In genomic region chr2:17877811-17878221, GRCh38 we compare ENCODE assay signal across 9 cellular contexts. TPM values are rescaled to one million over a fixed set of nuclear protein-coding genes. Genes with fewer than 3 reads are reported as not detected.
A peak's percentile ranks its signal among the peaks of the same experiment; 100 is the strongest.
DNase-seq lines count a peak whose midpoint lies in the region; ATAC-seq, FAIRE-seq and TF ChIP-seq lines count a peak whose summit lies in the region.
"Had no signal": no experiment of that assay in that cellular context is flagged by ENCODE, and none has a peak within 500 bp of the region (broad histone marks: within the 10 kb centered on the region; RNA-seq: fewer than 3 reads in every experiment).

No MANE protein-coding gene starts in this region.

- H3K36me3 Mint-ChIP-seq in T-helper 1 cell treated with Interleukin-12 subunit alpha and Interleukin-12 subunit beta and Interleukin-4 antibody, amounts not matched to agents 30 μg/mL and 1 μg/mL, for 36 hours (ENCODE audit: low read depth): no peaks in the 10 kb centered on the region

- no peak for FAIRE-seq in RCC 7860 (lab: Jason Lieb, UNC)
- FAIRE-seq: endometrium had no signal

- H3K36me3 ChIP-seq in HEK293 (ENCODE audit: control insufficient read depth in 2 of 2, insufficient read depth in 1 of 2, low read length in 2 of 2) (no peaks in the 10 kb centered on the region), colonic mucosa (no peaks in the 10 kb centered on the region)

- H3K4me3 ChIP-seq in HEK293 (ENCODE audit: low read depth, low read length) (peak overlapping the region; percentile 50), colonic mucosa (peak overlapping the region; percentile 79), mononuclear cell (ENCODE audit: low read length) (peak overlapping the region; percentile 8)

- no peaks in the 10 kb centered on the region for H3K9me3 Mint-ChIP-seq in T-helper 1 cell treated with Interleukin-12 subunit alpha and Interleukin-12 subunit beta and Interleukin-4 antibody, amounts not matched to agents 30 μg/mL and 1 μg/mL, for 36 hours

- H3K27me3 ChIP-seq in colonic mucosa (peaks cover 11% of the 10 kb centered on the region), mononuclear cell (ENCODE audit: insufficient read depth, low read length) (peaks cover 74% of the 10 kb centered on the region)

- H3K27ac Mint-ChIP-seq in T-helper 1 cell treated with Interleukin-12 subunit alpha and Interleukin-12 subunit beta and Interleukin-4 antibody, amounts not matched to agents 30 μg/mL and 1 μg/mL, for 36 hours: no peak overlapping the region

- H3K4me1 ChIP-seq in HEK293 (ENCODE audit: control insufficient read depth, insufficient read depth, low read length) (peaks cover 5% of the 10 kb centered on the region), colonic mucosa (no peaks in the 10 kb centered on the region), mononuclear cell (ENCODE audit: insufficient read depth, low read length) (peaks cover 19% of the 10 kb centered on the region)

- H3K9ac ChIP-seq in colonic mucosa (ENCODE audit: low read depth in 2 of 2, low read length in 2 of 2): peak overlapping the region in 1 of 2 donors; percentile 38

- POLR2A ChIA-PET in HEK293 (lab: Yijun Ruan, JAX): interaction anchor here (0.8 to 1.0 kb wide), 4 partner anchors 11 to 422 kb away, joined by 3 to 4 read pairs (median 3); no protein-coding TSS in a partner anchor

- no peak for TF ChIP-seq CTCF in HEK293 (tag by site-specific recombination; IDR thresholded peaks at IDR 0.05)
- TF ChIP-seq CTCF in colonic mucosa (IDR thresholded peaks at IDR 0.05): no peak

- H3K4me1 Mint-ChIP-seq in T-helper 1 cell treated with Interleukin-12 subunit alpha and Interleukin-12 subunit beta and Interleukin-4 antibody, amounts not matched to agents 30 μg/mL and 1 μg/mL, for 36 hours (ENCODE audit: low read depth): peaks cover 9% of the 10 kb centered on the region

- CTCF ChIA-PET in HEK293 (lab: Yijun Ruan, JAX): interaction anchor here (0.7 to 1.0 kb wide), 2 partner anchors 97 to 242 kb away, joined by 3 read pairs; no protein-coding TSS in a partner anchor

- H3K4me3 Mint-ChIP-seq in T-helper 1 cell treated with Interleukin-12 subunit alpha and Interleukin-12 subunit beta and Interleukin-4 antibody, amounts not matched to agents 30 μg/mL and 1 μg/mL, for 36 hours: peak overlapping the region; percentile 71

- peaks cover 74% of the 10 kb centered on the region for H3K27me3 Mint-ChIP-seq in T-helper 1 cell treated with Interleukin-12 subunit alpha and Interleukin-12 subunit beta and Interleukin-4 antibody, amounts not matched to agents 30 μg/mL and 1 μg/mL, for 36 hours (ENCODE audit: low read depth)

- H3K9me3 ChIP-seq in HEK293 (ENCODE audit: control insufficient read depth, insufficient read depth, low read depth, low read length) (no peaks in the 10 kb centered on the region), colonic mucosa (no peaks in the 10 kb centered on the region), mononuclear cell (ENCODE audit: low read depth, low read length) (no peaks in the 10 kb centered on the region)

- no peak overlapping the region; the same call in 1 of the 2 replicates for H3K27ac ChIP-seq in HEK293 (ENCODE audit: extremely low read depth, low read depth, low read length)
- H3K27ac ChIP-seq in colonic mucosa: no peak overlapping the region

- no peak for ATAC-seq in left lobe of liver

- DNase-seq in T-helper 1 cell (no peak), NCI-H748 (lab: John Stamatoyannopoulos, UW; ENCODE audit: unreplicated experiment) (peak; percentile 49), colonic mucosa (peak; percentile 36), RCC 7860 (ENCODE audit: low spot score) (no peak), left lobe of liver (ENCODE audit: low spot score) (no peak)

- intact Hi-C loops in colonic mucosa (cut with DNase I): no loop called here

TF ChIP-seq in HEK293, 187 proteins besides CTCF, POLR2A, EP300 and RAD21:
- no peak for TF ChIP-seq HIC1 (tag by site-specific recombination; IDR thresholded peaks at IDR 0.05)
- TF ChIP-seq ZNF2 (tag by site-specific recombination; IDR thresholded peaks at IDR 0.05): no peak
- TF ChIP-seq ZNF335 (tag by site-specific recombination; conservative IDR thresholded peaks at IDR 0.05): peak; percentile 85
- TF ChIP-seq ZNF596 (tag by site-specific recombination; IDR thresholded peaks at IDR 0.05): no peak
- no peak for TF ChIP-seq ZNF521 (tag by site-specific recombination; IDR thresholded peaks at IDR 0.05)

RNA-seq across cellular contexts. Expression of gene KCNS3, which starts 0.7 kb away (rescaled TPM):
- total RNA-seq in colonic mucosa (10 to 100 TPM; 10.7 to 17.5 TPM), mononuclear cell (not detected), left lobe of liver (4.7 TPM)

Comparison
In these comparisons a context has a peak if more than half of its experiments do, and no peak if none do; other contexts are left out.
1. DNase-seq: peak in NCI-H748 (single experiment) and colonic mucosa (single experiment); none in T-helper 1 cell (0 of 5), RCC 7860 (single experiment) and left lobe of liver (single experiment).
2. H3K4me3 ChIP-seq: peak in every context shown above with its lines; median percentile 79 in colonic mucosa; 50 in HEK293; 8 in mononuclear cell.